ENCODE assay signal across 29 cellular contexts in genomic region chr14:96956464-96957239, GRCh38.
"Had no signal": no experiment of that assay in that cellular context is flagged by ENCODE, and none has a peak within 500 bp of the region (broad histone marks: within the 10 kb centered on the region; RNA-seq: fewer than 3 reads in every experiment).

No MANE protein-coding gene starts in this region.

- H3K4me2 ChIP-seq: hepatocyte had no signal

- H3K27me3 ChIP-seq: colonic mucosa, esophagus muscularis mucosa, foreskin keratinocyte, heart left ventricle, hepatocyte, neutrophil, right lobe of liver, tibial nerve, upper lobe of left lung had no signal

- H3K27ac ChIP-seq: colonic mucosa, esophagus muscularis mucosa, foreskin keratinocyte, gastroesophageal sphincter, heart left ventricle, hepatocyte, lower lobe of right lung, neutrophil, parathyroid adenoma, right lobe of liver, thoracic aorta, tibial nerve, upper lobe of left lung had no signal

- H3K4me1 ChIP-seq: colonic mucosa, esophagus muscularis mucosa, foreskin keratinocyte, gastroesophageal sphincter, lower lobe of right lung, parathyroid adenoma, right lobe of liver, tibial nerve, upper lobe of left lung had no signal

- H2AFZ ChIP-seq: hepatocyte, parathyroid adenoma had no signal

- H3K36me3 Mint-ChIP-seq: mesothelial cell of epicardium had no signal

- H3K9me3 ChIP-seq: colonic mucosa, lower lobe of right lung, mucosa of descending colon, neutrophil, right lobe of liver, thoracic aorta had no signal

- ATAC-seq: foreskin keratinocyte; gastroesophageal sphincter; heart left ventricle; left colon; left ventricle myocardium superior; lower lobe of right lung; mucosa of descending colon; natural killer cell treated with Interleukin-12 subunit alpha and Interleukin-12 subunit beta and Interleukin-15 and Interleukin-18, amount 100 ng/mL, for 72 hours; right lobe of liver; stimulated activated naive B cell treated with anti-CD40 and anti-IgM and Interleukin-4, amounts not matched to agents 10 μg/mL and 1 μg/mL and 100 μg/mL, for 72 hours had no signal

- H3K4me3 Mint-ChIP-seq: dendritic cell treated with granulocyte-macrophage colony-stimulating factor and Interleukin-4, amounts not matched to agents 40 ng/mL and 50 ng/mL, for 4 days; mesothelial cell of epicardium; naive B cell; natural killer cell treated with Interleukin-12 subunit alpha and Interleukin-12 subunit beta and Interleukin-15 and Interleukin-18, amount 100 ng/mL, for 72 hours; neural crest cell; stimulated activated naive B cell treated with anti-CD40 and anti-IgM and Interleukin-4, amounts not matched to agents 10 μg/mL and 1 μg/mL and 100 μg/mL, for 72 hours; stimulated activated naive CD8-positive, alpha-beta T cell treated with anti-CD3 and anti-CD28 coated beads, Interleukin-15, Interleukin-2, amounts not matched to agents 100 ng/mL and 50 ng/mL, for 24 hours had no signal

- H3K36me3 ChIP-seq: colonic mucosa, esophagus muscularis mucosa, gastroesophageal sphincter, heart left ventricle, lower lobe of right lung, neutrophil, right lobe of liver, thoracic aorta, tibial nerve, upper lobe of left lung had no signal

- H3K4me1 Mint-ChIP-seq: mesothelial cell of epicardium had no signal

- H3K27me3 Mint-ChIP-seq: naive B cell; stimulated activated naive B cell treated with anti-CD40 and anti-IgM and Interleukin-4, amounts not matched to agents 10 μg/mL and 1 μg/mL and 100 μg/mL, for 72 hours; stimulated activated naive CD8-positive, alpha-beta T cell treated with anti-CD3 and anti-CD28 coated beads, Interleukin-15, Interleukin-2, amounts not matched to agents 100 ng/mL and 50 ng/mL, for 24 hours had no signal

- H3K27ac Mint-ChIP-seq: dendritic cell treated with granulocyte-macrophage colony-stimulating factor and Interleukin-4, amounts not matched to agents 40 ng/mL and 50 ng/mL, for 4 days; mesothelial cell of epicardium; natural killer cell treated with Interleukin-12 subunit alpha and Interleukin-12 subunit beta and Interleukin-15 and Interleukin-18, amount 100 ng/mL, for 72 hours; progenitor cell of endocrine pancreas; stimulated activated naive B cell treated with anti-CD40 and anti-IgM and Interleukin-4, amounts not matched to agents 10 μg/mL and 1 μg/mL and 100 μg/mL, for 72 hours; stimulated activated naive CD8-positive, alpha-beta T cell treated with anti-CD3 and anti-CD28 coated beads, Interleukin-15, Interleukin-2, amounts not matched to agents 100 ng/mL and 50 ng/mL, for 24 hours had no signal

- H3K4me3 ChIP-seq: colonic mucosa, esophagus muscularis mucosa, gastroesophageal sphincter, heart left ventricle, hepatocyte, lower lobe of right lung, mucosa of descending colon, right lobe of liver, thoracic aorta, tibial nerve, upper lobe of left lung had no signal

- H3K9ac ChIP-seq: parathyroid adenoma had no signal

- DNase-seq: colonic mucosa; effector CD8-positive, alpha-beta T cell; foreskin keratinocyte; heart left ventricle; kidney glomerular epithelial cell; left colon; left ventricle myocardium superior; lower lobe of right lung; mucosa of descending colon; naive B cell; right lobe of liver; small intestine; stimulated activated CD4-positive, alpha-beta T cell treated with anti-CD3 and anti-CD28 coated beads, Interleukin-15, amount 100 ng/mL, for 24 hours; stimulated activated CD4-positive, alpha-beta T cell treated with anti-CD3 and anti-CD28 coated beads, Interleukin-2, amount 100 ng/mL, for 48 hours; stimulated activated naive B cell treated with anti-CD40 and anti-IgM and Interleukin-4, amounts not matched to agents 10 μg/mL and 1 μg/mL and 100 μg/mL, for 72 hours; upper lobe of left lung had no signal
